Comparison of ENCODE assay signal across 1 cellular context in the genomic region with DNA sequence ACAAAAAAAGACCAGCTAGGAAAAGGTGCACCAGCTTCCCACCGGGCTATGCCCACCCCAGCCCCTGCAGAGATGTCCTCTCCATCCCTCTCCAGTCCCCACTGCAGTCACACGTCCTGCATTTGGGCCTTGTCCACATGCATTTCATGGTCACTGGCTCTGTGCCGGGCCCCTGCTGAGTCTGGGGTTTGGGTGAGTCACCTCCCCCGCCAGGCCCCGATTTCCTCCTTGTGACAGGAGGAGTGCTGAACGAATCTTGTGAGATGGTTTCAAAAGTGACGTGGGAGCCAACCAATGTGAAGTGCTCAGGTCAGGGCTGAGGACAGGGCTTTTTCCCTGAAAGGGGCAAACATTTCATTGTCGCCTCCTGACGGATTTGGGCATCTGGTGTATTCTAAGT.
A peak's percentile ranks its signal among the peaks of the same experiment; 100 is the strongest.
TF ChIP-seq lines count a peak whose summit lies in the region.

No MANE protein-coding gene starts in this region.

TF ChIP-seq in HCT116, 20 proteins besides CTCF, POLR2A, EP300 and RAD21 (continued from another document):
- TF ChIP-seq, protein P1, sequence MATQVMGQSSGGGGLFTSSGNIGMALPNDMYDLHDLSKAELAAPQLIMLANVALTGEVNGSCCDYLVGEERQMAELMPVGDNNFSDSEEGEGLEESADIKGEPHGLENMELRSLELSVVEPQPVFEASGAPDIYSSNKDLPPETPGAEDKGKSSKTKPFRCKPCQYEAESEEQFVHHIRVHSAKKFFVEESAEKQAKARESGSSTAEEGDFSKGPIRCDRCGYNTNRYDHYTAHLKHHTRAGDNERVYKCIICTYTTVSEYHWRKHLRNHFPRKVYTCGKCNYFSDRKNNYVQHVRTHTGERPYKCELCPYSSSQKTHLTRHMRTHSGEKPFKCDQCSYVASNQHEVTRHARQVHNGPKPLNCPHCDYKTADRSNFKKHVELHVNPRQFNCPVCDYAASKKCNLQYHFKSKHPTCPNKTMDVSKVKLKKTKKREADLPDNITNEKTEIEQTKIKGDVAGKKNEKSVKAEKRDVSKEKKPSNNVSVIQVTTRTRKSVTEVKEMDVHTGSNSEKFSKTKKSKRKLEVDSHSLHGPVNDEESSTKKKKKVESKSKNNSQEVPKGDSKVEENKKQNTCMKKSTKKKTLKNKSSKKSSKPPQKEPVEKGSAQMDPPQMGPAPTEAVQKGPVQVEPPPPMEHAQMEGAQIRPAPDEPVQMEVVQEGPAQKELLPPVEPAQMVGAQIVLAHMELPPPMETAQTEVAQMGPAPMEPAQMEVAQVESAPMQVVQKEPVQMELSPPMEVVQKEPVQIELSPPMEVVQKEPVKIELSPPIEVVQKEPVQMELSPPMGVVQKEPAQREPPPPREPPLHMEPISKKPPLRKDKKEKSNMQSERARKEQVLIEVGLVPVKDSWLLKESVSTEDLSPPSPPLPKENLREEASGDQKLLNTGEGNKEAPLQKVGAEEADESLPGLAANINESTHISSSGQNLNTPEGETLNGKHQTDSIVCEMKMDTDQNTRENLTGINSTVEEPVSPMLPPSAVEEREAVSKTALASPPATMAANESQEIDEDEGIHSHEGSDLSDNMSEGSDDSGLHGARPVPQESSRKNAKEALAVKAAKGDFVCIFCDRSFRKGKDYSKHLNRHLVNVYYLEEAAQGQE (IDR thresholded peaks at IDR 0.05; ENCODE audit: low read depth) = no peak
- TF ChIP-seq, protein P2, sequence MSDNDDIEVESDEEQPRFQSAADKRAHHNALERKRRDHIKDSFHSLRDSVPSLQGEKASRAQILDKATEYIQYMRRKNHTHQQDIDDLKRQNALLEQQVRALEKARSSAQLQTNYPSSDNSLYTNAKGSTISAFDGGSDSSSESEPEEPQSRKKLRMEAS (IDR thresholded peaks at IDR 0.05) = peak; percentile 58; the same call in 1 of the 2 replicates
